Comparison of ENCODE assay signal across 8 cellular contexts in the genomic region with DNA sequence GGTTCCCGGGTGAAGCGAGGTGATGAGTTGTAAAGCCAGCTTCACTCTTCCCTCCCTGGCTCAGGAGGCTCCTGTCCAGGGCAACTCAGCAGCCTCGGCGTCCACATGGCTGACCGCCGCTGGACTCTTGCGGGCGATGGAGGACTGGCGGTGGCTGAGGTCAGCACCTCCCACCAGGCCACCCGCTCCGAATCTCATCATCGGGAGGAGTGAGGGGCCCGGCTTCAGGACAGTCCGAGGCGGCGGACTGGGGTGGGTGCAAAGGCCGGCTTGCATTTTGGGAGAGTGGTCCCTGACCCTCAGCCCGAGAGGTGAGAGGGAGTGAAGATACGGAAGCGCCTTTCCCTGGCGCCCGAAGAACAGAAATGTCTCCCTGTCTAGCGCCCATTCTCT. TPM values are rescaled to one million over a fixed set of nuclear protein-coding genes. Genes with fewer than 3 reads are reported as not detected.
A peak's percentile ranks its signal among the peaks of the same experiment; 100 is the strongest.
DNase-seq lines count a peak whose midpoint lies in the region; ATAC-seq, FAIRE-seq and TF ChIP-seq lines count a peak whose summit lies in the region.

No MANE protein-coding gene starts in this region.

- TF ChIP-seq CTCF in chondrocyte (IDR thresholded peaks at IDR 0.05) (no peak), lung (IDR thresholded peaks at IDR 0.05; ENCODE audit: control extremely low read depth, extremely low read depth) (no peak)

- H3K9me3 Mint-ChIP-seq in activated T-cell treated with anti-CD3 and anti-CD28 coated beads, Interleukin-2, amount 50 U/mL, for 72 hours, result no peaks in the 10 kb centered on the region
- no peaks in the 10 kb centered on the region for H3K9me3 Mint-ChIP-seq in chondrocyte (ENCODE audit: low read depth)

- H4K20me1 ChIP-seq in Karpas-422 (ENCODE audit: insufficient read depth, low read depth, low read length), result peaks cover 12% of the 10 kb centered on the region

- H3K27me3 ChIP-seq in Karpas-422 (ENCODE audit: low read length) (no peaks in the 10 kb centered on the region), lung (ENCODE audit: control insufficient read depth, insufficient read depth) (no peaks in the 10 kb centered on the region)

- H3K4me1 Mint-ChIP-seq in activated T-cell treated with anti-CD3 and anti-CD28 coated beads, Interleukin-2, amount 50 U/mL, for 72 hours (ENCODE audit: low read depth), result peaks cover 41% of the 10 kb centered on the region
- H3K4me1 Mint-ChIP-seq in chondrocyte (ENCODE audit: low read depth), result peaks cover 35% of the 10 kb centered on the region

- peak overlapping the region; percentile 95 for H3K27ac Mint-ChIP-seq in activated T-cell treated with anti-CD3 and anti-CD28 coated beads, Interleukin-2, amount 50 U/mL, for 72 hours
- peak overlapping the region; percentile 99 for H3K27ac Mint-ChIP-seq in chondrocyte (ENCODE audit: unreplicated experiment)

- peaks cover 9% of the 10 kb centered on the region; the same call in 1 of the 2 replicates for H3K36me3 ChIP-seq in Karpas-422 (ENCODE audit: insufficient read depth, low read length)
- peaks cover 0 to 19% of the 10 kb centered on the region in 2 donors for H3K36me3 ChIP-seq in lung (ENCODE audit: control insufficient read depth in 2 of 2, insufficient read depth in 2 of 2, low read length in 2 of 2)

- H3K9me3 ChIP-seq in Karpas-422 (ENCODE audit: low read length) (no peaks in the 10 kb centered on the region), lung (ENCODE audit: control insufficient read depth in 2 of 2, insufficient read depth in 1 of 2, low read length in 1 of 2) (no peaks in the 10 kb centered on the region)

- DNase-seq in activated T-cell treated with anti-CD3 and anti-CD28 coated beads, Interleukin-2, amount 50 U/mL, for 72 hours, result peak in 1 of 2 donors; percentile 16
- no peak for DNase-seq in activated T-cell treated with anti-CD3 and anti-CD28 coated beads, Interleukin-2, amount 50 U/mL, for 48 hours
- DNase-seq in Karpas-422, result no peak
- peak; percentile 84 for DNase-seq in chondrocyte (ENCODE audit: low spot score)
- DNase-seq in lung (ENCODE audit: low spot score), result no peak
- DNase-seq in urothelium cell line (ENCODE audit: low spot score), result peak; percentile 17
- no peak for DNase-seq in SHP77 treated with DMSO at 0.1 percent for 48 hours (lab: John Stamatoyannopoulos, UW)
- no peak for DNase-seq in SIG-M5 (lab: John Stamatoyannopoulos, UW)

- peaks cover 54% of the 10 kb centered on the region for H3K79me2 ChIP-seq in Karpas-422 (ENCODE audit: low read length)

- peaks cover 0 to 4% of the 10 kb centered on the region in 2 donors for H3K36me3 Mint-ChIP-seq in activated T-cell treated with anti-CD3 and anti-CD28 coated beads, Interleukin-2, amount 50 U/mL, for 72 hours (ENCODE audit: insufficient read depth in 2 of 2)
- H3K36me3 Mint-ChIP-seq in chondrocyte (ENCODE audit: low read depth), result peaks cover 5% of the 10 kb centered on the region

- peak overlapping the region; percentile 90 for H3K27ac ChIP-seq in Karpas-422 (ENCODE audit: low read length)
- peak overlapping the region; percentile 97 to 99 for H3K27ac ChIP-seq in lung (ENCODE audit: low read depth in 1 of 2, low read length in 1 of 2)

- H3K4me3 ChIP-seq in Karpas-422 (ENCODE audit: low read length) (peak overlapping the region; percentile 92), lung (peak overlapping the region; percentile 89)

- no peaks in the 10 kb centered on the region for H3K27me3 Mint-ChIP-seq in activated T-cell treated with anti-CD3 and anti-CD28 coated beads, Interleukin-2, amount 50 U/mL, for 72 hours (ENCODE audit: low read depth)
- H3K27me3 Mint-ChIP-seq in chondrocyte (ENCODE audit: low read depth), result no peaks in the 10 kb centered on the region

- no peaks in the 10 kb centered on the region for H3K9me2 ChIP-seq in Karpas-422 (replicated peaks; ENCODE audit: insufficient read depth, low read length)

- H2AFZ ChIP-seq in Karpas-422 (ENCODE audit: low read length), result no peak overlapping the region

- H3K4me1 ChIP-seq in Karpas-422 (ENCODE audit: low read length), result peaks cover 21% of the 10 kb centered on the region
- H3K4me1 ChIP-seq in lung (ENCODE audit: control insufficient read depth in 2 of 2, insufficient read depth in 2 of 2, low read length in 2 of 2), result peaks cover 8 to 14% of the 10 kb centered on the region in 2 donors

- peak overlapping the region; percentile 99 for H3K9ac ChIP-seq in Karpas-422 (ENCODE audit: low read length)

- 0 to 1% methylated on average over 23 of the region's 23 CpGs for WGBS in lung, 2 donors

- ATAC-seq in activated T-cell treated with anti-CD3 and anti-CD28 coated beads, Interleukin-2, amount 50 U/mL, for 72 hours (replicated peaks in 1 of 2), result no peak
- ATAC-seq in lung (ENCODE audit: insufficient read depth, low FRiP score), result no peak

- peak overlapping the region; percentile 93 to 97 for H3K4me3 Mint-ChIP-seq in activated T-cell treated with anti-CD3 and anti-CD28 coated beads, Interleukin-2, amount 50 U/mL, for 72 hours
- peak overlapping the region; percentile 97 for H3K4me3 Mint-ChIP-seq in chondrocyte (ENCODE audit: unreplicated experiment)

- peak overlapping the region; percentile 95 for H3K4me2 ChIP-seq in Karpas-422 (ENCODE audit: low read depth, low read length, poor library complexity, severe bottlenecking)

- no peak for FAIRE-seq in urothelium cell line (lab: Jason Lieb, UNC)

RNA-seq across cellular contexts. Expression of gene DNAJB12, which starts 0.8 kb away (rescaled TPM):
- total RNA-seq in activated T-cell treated with anti-CD3 and anti-CD28 coated beads, Interleukin-2, amount 50 U/mL, for 72 hours, result 10 to 100 TPM; 24.1 to 25.2 TPM
- 36.1 and 37.4 TPM in 2 replicates for total RNA-seq in Karpas-422 (2014; rRNA removed; shearing (Covaris generic); ENCODE audit: low replicate concordance)
- total RNA-seq in chondrocyte (27.3 to 29.8 TPM (median 28.7 TPM) in 3 replicates), lung (10 to 100 TPM; 34.0 to 38.7 TPM)
- polyA plus RNA-seq in lung, result 10 to 100 TPM; 30.0 to 30.2 TPM

Comparison
In these comparisons a context has a peak if more than half of its experiments do, and no peak if none do; other contexts are left out.
1. DNase-seq: peak in chondrocyte (single experiment) and urothelium cell line (single experiment); none in activated T-cell treated with anti-CD3 and anti-CD28 coated beads, Interleukin-2, amount 50 U/mL, for 48 hours (0 of 2), Karpas-422 (single experiment), lung (single experiment), SHP77 treated with DMSO at 0.1 percent for 48 hours (single experiment) and SIG-M5 (single experiment).